7 cellular contexts compared by ENCODE assay signal in the genomic region with DNA sequence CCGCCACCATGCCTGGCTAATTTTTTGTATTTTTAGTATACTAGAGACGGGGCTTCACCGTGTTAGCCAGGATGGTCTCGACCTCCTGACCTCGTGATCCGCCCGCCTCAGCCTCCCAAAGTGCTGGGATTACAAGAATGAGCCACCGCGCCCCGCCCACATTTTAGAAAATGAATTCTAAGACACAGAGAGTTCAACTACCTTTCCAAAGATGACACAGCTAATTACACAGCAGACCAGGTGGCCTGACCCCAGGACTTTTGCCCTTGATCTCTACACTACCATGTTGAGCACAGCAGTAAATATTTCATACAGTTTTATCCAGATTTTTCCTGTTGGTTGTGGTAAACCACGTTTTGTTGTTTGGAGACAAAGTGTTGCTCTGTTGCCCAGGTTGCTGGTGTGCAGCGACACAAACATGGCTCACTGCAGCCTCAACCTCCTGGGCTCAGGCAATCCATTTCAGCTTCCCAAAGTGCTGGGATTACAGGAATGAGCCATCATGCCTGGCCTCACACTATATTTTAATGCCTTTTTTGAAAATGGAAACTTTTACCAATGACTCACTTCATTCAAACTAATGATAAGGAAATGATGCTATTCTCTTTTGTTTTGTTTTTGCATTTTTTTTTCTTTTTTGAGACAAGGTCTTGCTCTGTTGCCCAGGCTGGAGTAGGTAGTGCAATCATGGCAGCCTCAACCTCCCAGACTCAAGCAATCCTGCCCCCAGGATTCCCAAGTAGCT. TPM values are rescaled to one million over a fixed set of nuclear protein-coding genes. Genes with fewer than 3 reads are reported as not detected.
A peak's percentile ranks its signal among the peaks of the same experiment; 100 is the strongest.
DNase-seq lines count a peak whose midpoint lies in the region; ATAC-seq, FAIRE-seq and TF ChIP-seq lines count a peak whose summit lies in the region.
"Not testable (repeated sequence)": the region's sequence is repeated elsewhere in the genome, so short reads cannot be mapped to it uniquely, and the experiment has no call there.

No MANE protein-coding gene starts in this region.

- POLR2A ChIA-PET in activated CD4-positive, alpha-beta memory T cell treated with anti-CD3 and anti-CD28 coated beads for 36 hours (lab: Charles Lee); HepG2 (lab: Yijun Ruan, JAX): not testable (repeated sequence)

- CTCF ChIA-PET in activated CD4-positive, alpha-beta memory T cell treated with anti-CD3 and anti-CD28 coated beads for 36 hours (lab: Charles Lee); HepG2 (lab: Yijun Ruan, JAX; ENCODE audit: low intra/inter-chr PET ratio, low total read pairs): not testable (repeated sequence)

- H3K27me3 Mint-ChIP-seq in HFFc6 (ENCODE audit: insufficient read depth) = peaks cover 12% of the 10 kb centered on the region
- not testable (repeated sequence) for H3K27me3 Mint-ChIP-seq in activated CD4-positive, alpha-beta memory T cell treated with anti-CD3 and anti-CD28 coated beads for 36 hours

- TF ChIP-seq CTCF in HFFc6 (IDR thresholded peaks at IDR 0.05); fibroblast of pulmonary artery (IDR thresholded peaks at IDR 0.05; ENCODE audit: low read length, missing control alignments); HepG2 (CRISPR knock-in tag; IDR thresholded peaks at IDR 0.05): not testable (repeated sequence)

- DNase-seq in HFFc6 (peak; percentile 18), RCC 7860 (ENCODE audit: low spot score) (peak; percentile 31), astrocyte of the hippocampus (ENCODE audit: low read depth, low spot score) (peak; percentile 48), fibroblast of pulmonary artery (ENCODE audit: low read depth) (peak; percentile 47)
- DNase-seq in activated CD4-positive, alpha-beta memory T cell treated with anti-CD3 and anti-CD28 coated beads for 36 hours = peak; percentile 10
- not testable (repeated sequence) for DNase-seq in HepG2 (ENCODE audit: low spot score)

- H3K4me3 ChIP-seq in BLaER1 treated with 17β-estradiol and CSF1 and Interleukin-3, amounts not matched to agents 10 nM and 100 nM; fibroblast of pulmonary artery (replicated peaks; ENCODE audit: low read depth, low read length); HepG2 (replicated peaks in 1 of 3; ENCODE audit: insufficient read depth in 1 of 3, low read depth in 2 of 3, low read length in 3 of 3): not testable (repeated sequence)

- H3K4me1 Mint-ChIP-seq in HFFc6 (ENCODE audit: low read depth) = peaks cover 11% of the 10 kb centered on the region
- not testable (repeated sequence) for H3K4me1 Mint-ChIP-seq in activated CD4-positive, alpha-beta memory T cell treated with anti-CD3 and anti-CD28 coated beads for 36 hours (ENCODE audit: low read depth)

- TF ChIP-seq EP300 in HepG2 (IDR thresholded peaks at IDR 0.05; ENCODE audit: low read depth in 2 of 2, low read length in 2 of 2); HepG2 (CRISPR knock-in tag; IDR thresholded peaks at IDR 0.05; ENCODE audit: borderline replicate concordance): not testable (repeated sequence)

- not testable (repeated sequence) for ATAC-seq in HepG2

- not testable (repeated sequence) for H3K36me3 Mint-ChIP-seq in HFFc6 (ENCODE audit: low read depth); activated CD4-positive, alpha-beta memory T cell treated with anti-CD3 and anti-CD28 coated beads for 36 hours

- WGBS in HepG2 (ENCODE audit: low lambda C conversion rate) = 97% methylated on average over 12 of the region's 12 CpGs

- H3K79me2 ChIP-seq in HepG2 (ENCODE audit: insufficient read depth, low read length) = peaks cover 51% of the 10 kb centered on the region

- in situ Hi-C loops in HepG2 (cut with HindIII; ENCODE audit: extremely low pct_ligation_motif_present, low pct_unique_long_range_greater_than_20kb) = not testable (repeated sequence)

- peak overlapping the region in 8 of 11 experiments; percentile 0 to 52 (median 18); a peak in 9 of 22 replicates for H3K4me2 ChIP-seq in BLaER1 treated with 17β-estradiol and CSF1 and Interleukin-3, amounts not matched to agents 10 nM and 100 nM
- not testable (repeated sequence) for H3K4me2 ChIP-seq in HepG2 (ENCODE audit: low read depth, low read length)

- H4K20me1 ChIP-seq in BLaER1 treated with 17β-estradiol and CSF1 and Interleukin-3, amounts not matched to agents 10 nM and 100 nM = not testable (repeated sequence)
- peaks cover 29% of the 10 kb centered on the region for H4K20me1 ChIP-seq in HepG2 (ENCODE audit: insufficient read depth, low read length)

- not testable (repeated sequence) for H3K9me3 Mint-ChIP-seq in HFFc6; activated CD4-positive, alpha-beta memory T cell treated with anti-CD3 and anti-CD28 coated beads for 36 hours

- 0 out of 22 replicates have a peak overlapping the region, but pooled peaks of 1 of the 11 experiments have one; percentile 16 for H3K9ac ChIP-seq in BLaER1 treated with 17β-estradiol and CSF1 and Interleukin-3, amounts not matched to agents 10 nM and 100 nM
- not testable (repeated sequence) for H3K9ac ChIP-seq in HepG2 (ENCODE audit: insufficient read depth, low read depth, low read length)

- H3K27ac ChIP-seq in BLaER1 treated with 17β-estradiol and CSF1 and Interleukin-3, amounts not matched to agents 10 nM and 100 nM; HepG2 (ENCODE audit: extremely low read length, insufficient read depth, low read length): not testable (repeated sequence)

- H3K4me3 Mint-ChIP-seq in HFFc6; activated CD4-positive, alpha-beta memory T cell treated with anti-CD3 and anti-CD28 coated beads for 36 hours: not testable (repeated sequence)

- H3K9me3 ChIP-seq in BLaER1 treated with 17β-estradiol and CSF1 and Interleukin-3, amounts not matched to agents 10 nM and 100 nM (replicated peaks in 1 of 11); HepG2 (ENCODE audit: low read length): not testable (repeated sequence)

- H3K27ac Mint-ChIP-seq in HFFc6 = peak overlapping the region; percentile 44
- peak overlapping the region; percentile 26 for H3K27ac Mint-ChIP-seq in activated CD4-positive, alpha-beta memory T cell treated with anti-CD3 and anti-CD28 coated beads for 36 hours

- intact Hi-C loops in activated CD4-positive, alpha-beta memory T cell treated with anti-CD3 and anti-CD28 coated beads for 36 hours (cut with micrococcal nuclease); HepG2 (cut with micrococcal nuclease; ENCODE audit: unreplicated experiment): not testable (repeated sequence)

- not testable (repeated sequence) for TF ChIP-seq RAD21 in HepG2 (CRISPR knock-in tag; IDR thresholded peaks at IDR 0.05)

- H3K4me1 ChIP-seq in BLaER1 treated with 17β-estradiol and CSF1 and Interleukin-3, amounts not matched to agents 10 nM and 100 nM = peaks cover 15 to 51% (median 40%) of the 10 kb centered on the region in 10 experiments
- peaks cover 45% of the 10 kb centered on the region for H3K4me1 ChIP-seq in HepG2 (ENCODE audit: insufficient read depth, low read length)

- not testable (repeated sequence) for BruUV-seq in HepG2 (replicated peaks; lab: Mats Ljungman, UMichigan)

- H3K27me3 ChIP-seq in BLaER1 treated with 17β-estradiol and CSF1 and Interleukin-3, amounts not matched to agents 10 nM and 100 nM; HepG2 (ENCODE audit: control insufficient read depth in 1 of 2, insufficient read depth in 2 of 2, low read length in 2 of 2): not testable (repeated sequence)

- H3K36me3 ChIP-seq in BLaER1 treated with 17β-estradiol and CSF1 and Interleukin-3, amounts not matched to agents 10 nM and 100 nM = peaks cover 0 to 64% (median 12%) of the 10 kb centered on the region in 11 experiments; a peak in 14 of 22 replicates
- peaks cover 11 to 64% of the 10 kb centered on the region in 2 experiments; a peak in 4 of 5 replicates for H3K36me3 ChIP-seq in HepG2 (replicated peaks in 1 of 2; ENCODE audit: control insufficient read depth in 1 of 2, insufficient read depth in 2 of 2, low read length in 2 of 2)

- H2AFZ ChIP-seq in HepG2 (ENCODE audit: low read length) = not testable (repeated sequence)

- not testable (repeated sequence) for FAIRE-seq in RCC 7860 (lab: Jason Lieb, UNC); HepG2 (lab: Jason Lieb, UNC)

- TF ChIP-seq POLR2A in HepG2 (IDR thresholded peaks at IDR 0.05; ENCODE audit: insufficient read depth in 1 of 2, low read depth in 2 of 2, low read length in 2 of 2) = not testable (repeated sequence)

RNA-seq across cellular contexts. Expression of gene MDH2, which starts 54.0 kb away (rescaled TPM):
- total RNA-seq in HFFc6 (2021; fragmentation: NEBNext Ultra II Directional; extraction: Animal tissue kit (Norgen Biotek cat#: 25700)) = 100 to 1,000 TPM; 208 to 255 (median 243) TPM
- 100 to 1,000 TPM; 259 to 271 TPM for total RNA-seq in activated CD4-positive, alpha-beta memory T cell treated with anti-CD3 and anti-CD28 coated beads for 36 hours
- 90.3 and 107 TPM in 2 replicates for total RNA-seq in HepG2 (2016; rRNA removed; fragmentation: Illumina TruSeq; extraction: Trizol)
- total RNA-seq in HepG2 (2016; cell fraction: cytosol; rRNA removed; fragmentation: Illumina TruSeq; extraction: Trizol; ENCODE audit: low read depth) = 35.9 and 38.8 TPM in 2 replicates
- total RNA-seq in HepG2 (2016; cell fraction: insoluble cytoplasmic fraction; rRNA removed; fragmentation: Illumina TruSeq; extraction: Trizol) = 93.0 and 94.6 TPM in 2 replicates
- total RNA-seq in HepG2 (2016; cell fraction: membrane; rRNA removed; fragmentation: Illumina TruSeq; extraction: Trizol) = 44.2 and 48.6 TPM in 2 replicates
- total RNA-seq in HepG2 (2016; cell fraction: nucleus; rRNA removed; fragmentation: Illumina TruSeq; extraction: Trizol) = 45.4 and 53.0 TPM in 2 replicates
- 81.4 and 90.1 TPM in 2 replicates for polyA plus RNA-seq in HepG2 (2011; rRNA removed)
- 48.1 and 61.9 TPM in 2 replicates for polyA plus RNA-seq in HepG2 (2011; cell fraction: cytosol; rRNA removed)
- 51.2 and 52.4 TPM in 2 replicates for polyA plus RNA-seq in HepG2 (2011; cell fraction: nucleus; rRNA removed)
- polyA plus RNA-seq in HepG2 (2012) = 126 and 145 TPM in 2 replicates
- 80.9 and 96.5 TPM in 2 replicates for polyA plus RNA-seq in HepG2 (2016; cell fraction: cytosol; fragmentation: Illumina TruSeq; extraction: Trizol; ENCODE audit: low read depth)
- polyA plus RNA-seq in HepG2 (2016; cell fraction: insoluble cytoplasmic fraction; fragmentation: Illumina TruSeq; extraction: Trizol; ENCODE audit: low read depth) = 203 and 256 TPM in 2 replicates
- 77.6 and 81.5 TPM in 2 replicates for polyA plus RNA-seq in HepG2 (2016; cell fraction: membrane; fragmentation: Illumina TruSeq; extraction: Trizol; ENCODE audit: low read depth)
- polyA plus RNA-seq in HepG2 (2016; cell fraction: nucleus; fragmentation: Illumina TruSeq; extraction: Trizol; ENCODE audit: insufficient read depth, low read depth) = 113 and 123 TPM in 2 replicates
- 189 and 195 TPM in 2 replicates for polyA minus RNA-seq in HepG2 (2011; rRNA and poly(A)+ RNA removed; ENCODE audit: low replicate concordance)
- 86.4 and 103 TPM in 2 replicates for polyA minus RNA-seq in HepG2 (2011; cell fraction: cytosol; rRNA and poly(A)+ RNA removed)
- polyA minus RNA-seq in HepG2 (2011; cell fraction: nucleus; rRNA and poly(A)+ RNA removed) = 29.9 and 37.8 TPM in 2 replicates

RNA-seq across cellular contexts. Expression of gene STYXL1, which starts 54.1 kb away (rescaled TPM):
- 10 to 100 TPM; 29.6 to 38.3 (median 32.0) TPM for total RNA-seq in HFFc6 (2021; fragmentation: NEBNext Ultra II Directional; extraction: Animal tissue kit (Norgen Biotek cat#: 25700))
- 10 to 100 TPM; 37.8 to 40.5 TPM for total RNA-seq in activated CD4-positive, alpha-beta memory T cell treated with anti-CD3 and anti-CD28 coated beads for 36 hours
- 23.9 and 28.0 TPM in 2 replicates for total RNA-seq in HepG2 (2016; rRNA removed; fragmentation: Illumina TruSeq; extraction: Trizol)
- 13.7 and 16.8 TPM in 2 replicates for total RNA-seq in HepG2 (2016; cell fraction: cytosol; rRNA removed; fragmentation: Illumina TruSeq; extraction: Trizol; ENCODE audit: low read depth)
- 21.2 and 33.5 TPM in 2 replicates for total RNA-seq in HepG2 (2016; cell fraction: insoluble cytoplasmic fraction; rRNA removed; fragmentation: Illumina TruSeq; extraction: Trizol)
- 15.6 and 15.7 TPM in 2 replicates for total RNA-seq in HepG2 (2016; cell fraction: membrane; rRNA removed; fragmentation: Illumina TruSeq; extraction: Trizol)
- total RNA-seq in HepG2 (2016; cell fraction: nucleus; rRNA removed; fragmentation: Illumina TruSeq; extraction: Trizol) = 13.0 and 16.7 TPM in 2 replicates
- polyA plus RNA-seq in HepG2 (2011; rRNA removed) = 36.0 and 38.3 TPM in 2 replicates
- polyA plus RNA-seq in HepG2 (2011; cell fraction: cytosol; rRNA removed) = 47.3 and 50.3 TPM in 2 replicates
- polyA plus RNA-seq in HepG2 (2011; cell fraction: nucleus; rRNA removed) = 19.1 and 23.0 TPM in 2 replicates
- polyA plus RNA-seq in HepG2 (2012) = 20.3 and 22.3 TPM in 2 replicates
- polyA plus RNA-seq in HepG2 (2016; cell fraction: cytosol; fragmentation: Illumina TruSeq; extraction: Trizol; ENCODE audit: low read depth) = 17.6 and 20.9 TPM in 2 replicates
- polyA plus RNA-seq in HepG2 (2016; cell fraction: insoluble cytoplasmic fraction; fragmentation: Illumina TruSeq; extraction: Trizol; ENCODE audit: low read depth) = 42.1 and 47.6 TPM in 2 replicates
- 19.0 and 20.3 TPM in 2 replicates for polyA plus RNA-seq in HepG2 (2016; cell fraction: membrane; fragmentation: Illumina TruSeq; extraction: Trizol; ENCODE audit: low read depth)
- polyA plus RNA-seq in HepG2 (2016; cell fraction: nucleus; fragmentation: Illumina TruSeq; extraction: Trizol; ENCODE audit: insufficient read depth, low read depth) = 26.3 and 27.9 TPM in 2 replicates
- polyA minus RNA-seq in HepG2 (2011; rRNA and poly(A)+ RNA removed; ENCODE audit: low replicate concordance) = 18.8 and 29.8 TPM in 2 replicates
- polyA minus RNA-seq in HepG2 (2011; cell fraction: cytosol; rRNA and poly(A)+ RNA removed) = 7.5 and 9.2 TPM in 2 replicates
- polyA minus RNA-seq in HepG2 (2011; cell fraction: nucleus; rRNA and poly(A)+ RNA removed) = 8.9 and 10.7 TPM in 2 replicates
